ENCODE assay signal across 16 cellular contexts in the genomic region with DNA sequence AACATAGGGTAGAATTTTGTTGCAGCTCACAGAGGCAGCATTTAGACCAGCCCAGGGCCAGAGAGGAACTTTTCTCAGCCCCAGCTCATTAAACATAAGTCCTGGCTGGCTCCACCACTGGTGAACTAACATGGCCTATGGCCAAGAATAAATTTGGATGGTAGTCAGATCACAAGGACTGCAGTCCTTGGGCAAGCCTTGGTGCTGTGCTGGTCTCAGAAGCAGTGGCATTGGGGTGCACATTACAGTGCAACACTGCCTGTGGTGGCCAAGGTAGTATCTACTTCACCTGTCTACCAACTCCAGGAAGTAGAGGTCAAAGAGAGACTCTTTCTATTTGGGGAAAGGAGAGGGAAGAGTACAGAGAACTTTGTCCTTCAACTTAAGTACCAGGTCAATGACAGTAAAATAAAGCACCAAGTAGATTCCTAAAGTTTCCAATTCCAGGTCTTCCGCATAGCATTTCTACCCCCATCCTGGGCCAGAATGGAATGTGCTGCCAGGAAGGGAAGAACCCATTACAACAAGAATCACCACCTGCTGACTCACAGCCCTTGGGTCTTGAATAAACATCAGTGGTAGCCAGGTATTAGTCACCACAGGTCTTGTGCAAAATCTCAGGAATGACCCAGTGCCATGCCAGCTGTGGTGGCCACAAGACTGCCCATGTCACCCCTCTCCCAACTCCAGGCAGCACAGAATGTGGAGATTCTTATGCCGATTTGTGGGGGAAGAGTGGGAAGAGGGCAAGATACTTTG.
DNase-seq lines count a peak whose midpoint lies in the region; ATAC-seq and TF ChIP-seq lines count a peak whose summit lies in the region.
"Had no signal": no experiment of that assay in that cellular context is flagged by ENCODE, and none has a peak within 500 bp of the region (broad histone marks: within the 10 kb centered on the region; RNA-seq: fewer than 3 reads in every experiment).

No MANE protein-coding gene starts in this region.

- H3K4me1 ChIP-seq in endodermal cell (ENCODE audit: control insufficient read depth, insufficient read depth, low read length) = no peaks in the 10 kb centered on the region
- peaks cover 4% of the 10 kb centered on the region for H3K4me1 ChIP-seq in mesenchymal stem cell (ENCODE audit: control insufficient read depth, insufficient read depth, low read depth, low read length)
- H3K4me1 ChIP-seq: left ventricle myocardium inferior, neural progenitor cell had no signal

- H3K9ac ChIP-seq in endodermal cell (ENCODE audit: extremely low read depth, low read length, poor library complexity, severe bottlenecking) (no peak overlapping the region), mesenchymal stem cell (ENCODE audit: low read length) (no peak overlapping the region)
- H3K9ac ChIP-seq: neural progenitor cell had no signal

- peak overlapping the region; percentile 84 for H2BK5ac ChIP-seq in mesenchymal stem cell (ENCODE audit: low read depth, low read length, poor library complexity, severe bottlenecking)

- H3K27me3 ChIP-seq in endodermal cell (ENCODE audit: control insufficient read depth, insufficient read depth, low read length, poor library complexity, severe bottlenecking) (no peaks in the 10 kb centered on the region), mesenchymal stem cell (ENCODE audit: control insufficient read depth in 1 of 2, insufficient read depth in 1 of 2, low read length in 2 of 2) (no peaks in the 10 kb centered on the region)
- H3K27me3 ChIP-seq: neural progenitor cell had no signal

- no peak overlapping the region for H2AFZ ChIP-seq in mesenchymal stem cell (ENCODE audit: low read depth, low read length)
- H2AFZ ChIP-seq: neural progenitor cell had no signal

- H3K36me3 ChIP-seq in endodermal cell (ENCODE audit: control insufficient read depth, insufficient read depth, low read length) (no peaks in the 10 kb centered on the region), mesenchymal stem cell (ENCODE audit: control insufficient read depth in 1 of 2, insufficient read depth in 2 of 2, low read depth in 1 of 2, low read length in 2 of 2) (no peaks in the 10 kb centered on the region)
- H3K36me3 ChIP-seq: left ventricle myocardium inferior had no signal

- H2BK15ac ChIP-seq in mesenchymal stem cell (ENCODE audit: low read depth, poor library complexity, severe bottlenecking) = no peak overlapping the region

- H3K4me2 ChIP-seq in mesenchymal stem cell (ENCODE audit: low read length, poor library complexity, severe bottlenecking) = no peak overlapping the region
- H3K4me2 ChIP-seq: neural progenitor cell had no signal

- H3K79me1 ChIP-seq in mesenchymal stem cell (replicated peaks; ENCODE audit: low read length, poor library complexity, severe bottlenecking) = no peaks in the 10 kb centered on the region

- no peak for ATAC-seq in GM18517 (IDR thresholded peaks at IDR 0.05; ENCODE audit: unreplicated experiment)
- ATAC-seq in GM21825 (IDR thresholded peaks at IDR 0.05; ENCODE audit: unreplicated experiment) = no peak

- no peak overlapping the region for H3K4me3 ChIP-seq in endodermal cell (ENCODE audit: low read length)
- no peak overlapping the region for H3K4me3 ChIP-seq in mesenchymal stem cell (ENCODE audit: insufficient read depth in 1 of 2, low read depth in 1 of 2, low read length in 2 of 2)
- H3K4me3 ChIP-seq: left ventricle myocardium inferior, neural progenitor cell had no signal

- peaks cover 23% of the 10 kb centered on the region for H3K36me3 Mint-ChIP-seq in endodermal cell (ENCODE audit: low read depth)
- H3K36me3 Mint-ChIP-seq: CD14-positive monocyte had no signal

- no peak overlapping the region for H4K91ac ChIP-seq in mesenchymal stem cell (ENCODE audit: low read length)

- 100% methylated on average over 1 of the region's 2 CpGs; no CpG with 5 or more reads in 1 of the 2 experiments for WGBS in endodermal cell (ENCODE audit: insufficient coverage in 1 of 2, insufficient read length in 1 of 2), 2 experiments
- WGBS in mesenchymal stem cell = 85% methylated on average over 1 of the region's 2 CpGs

- H3K9me3 Mint-ChIP-seq in endodermal cell = peaks cover 31% of the 10 kb centered on the region

- peak overlapping the region; percentile 74 for H2AK5ac ChIP-seq in mesenchymal stem cell (ENCODE audit: low read length, severe bottlenecking)

- H3K27ac ChIP-seq in endodermal cell (ENCODE audit: low read depth, low read length) (no peak overlapping the region), mesenchymal stem cell (ENCODE audit: low read length, poor library complexity, severe bottlenecking) (peak overlapping the region; percentile 85)
- H3K27ac ChIP-seq: left ventricle myocardium inferior, neural progenitor cell had no signal

- no peak overlapping the region for H3K27ac Mint-ChIP-seq in endodermal cell
- H3K27ac Mint-ChIP-seq: CD14-positive monocyte, neural progenitor cell had no signal

- no peak overlapping the region for H2BK12ac ChIP-seq in mesenchymal stem cell (ENCODE audit: low read length in 2 of 2)

- DNase-seq in EL (peak; percentile 42), NCI-H226 (peak; percentile 92), endodermal cell (peak; percentile 71), mesenchymal stem cell (peak; percentile 58), NCI-H2171 (lab: John Stamatoyannopoulos, UW) (no peak), NCI-H2107 (lab: John Stamatoyannopoulos, UW) (no peak)
- DNase-seq: activated CD4-positive, alpha-beta T cell treated with anti-CD3 and anti-CD28 coated beads for 4 hours; activated effector memory CD4-positive, alpha-beta T cell treated with Interleukin-2 at 50 U/mL for 16 hours; foreskin melanocyte; left ventricle myocardium inferior; NCI-H1417 treated with DMSO at 0.1 percent for 48 hours; NCI-H82 had no signal

- H3K18ac ChIP-seq in mesenchymal stem cell (ENCODE audit: low read depth in 1 of 2, low read length in 2 of 2) = no peak overlapping the region

- H3K9me3 ChIP-seq in endodermal cell (ENCODE audit: control insufficient read depth, low read length) (peaks cover 31% of the 10 kb centered on the region), mesenchymal stem cell (ENCODE audit: control insufficient read depth, low read length) (peaks cover 14% of the 10 kb centered on the region)

- no peak overlapping the region for H2BK120ac ChIP-seq in mesenchymal stem cell (ENCODE audit: low read depth, low read length)

- no peak overlapping the region for H3K4me3 Mint-ChIP-seq in endodermal cell
- H3K4me3 Mint-ChIP-seq: CD14-positive monocyte, neural progenitor cell had no signal

- no peak for TF ChIP-seq CTCF in endodermal cell (conservative IDR thresholded peaks at IDR 0.05)

- no peaks in the 10 kb centered on the region for H3K27me3 Mint-ChIP-seq in endodermal cell (ENCODE audit: insufficient read depth)

- no peak overlapping the region for H3K23ac ChIP-seq in mesenchymal stem cell (ENCODE audit: low read length in 2 of 2)

- peaks cover 7% of the 10 kb centered on the region for H3K4me1 Mint-ChIP-seq in endodermal cell
- H3K4me1 Mint-ChIP-seq: CD14-positive monocyte had no signal

- H4K8ac ChIP-seq in mesenchymal stem cell (ENCODE audit: low read length) = no peak overlapping the region

- no peak overlapping the region for H3K4ac ChIP-seq in mesenchymal stem cell (ENCODE audit: low read depth in 1 of 2, low read length in 2 of 2)

- peak overlapping the region in 1 of 2 experiments; percentile 44 for H3K14ac ChIP-seq in mesenchymal stem cell (ENCODE audit: low read length in 2 of 2)

Comparison
In these comparisons a context has a peak if more than half of its experiments do, and no peak if none do; other contexts are left out.
1. DNase-seq: peak in EL (single experiment), NCI-H226 (single experiment), endodermal cell (single experiment) and mesenchymal stem cell (single experiment); none in NCI-H2171 (single experiment) and NCI-H2107 (single experiment).